Comparison of ENCODE assay signal across 24 cellular contexts in genomic region chr3:68447885-68448284, GRCh38.
"Had no signal": no experiment of that assay in that cellular context is flagged by ENCODE, and none has a peak within 500 bp of the region (broad histone marks: within the 10 kb centered on the region; RNA-seq: fewer than 3 reads in every experiment).

No MANE protein-coding gene starts in this region.

- H3K27ac ChIP-seq: foreskin keratinocyte, ovary, psoas muscle, right atrium auricular region, thyroid gland had no signal

- H3K36me3 ChIP-seq: ovary, right atrium auricular region, thyroid gland had no signal

- H3K27me3 ChIP-seq: foreskin keratinocyte, ovary, right atrium auricular region, thyroid gland had no signal

- H3K9me3 ChIP-seq: ovary, psoas muscle, right atrium auricular region, thyroid gland had no signal

- DNase-seq: activated CD4-positive, alpha-beta T cell treated with anti-CD3 and anti-CD28 coated beads, Interleukin-2, amount 50 U/mL, for 1 hour; activated CD4-positive, CD25-positive, alpha-beta regulatory T cell treated with anti-CD3 and anti-CD28 coated beads, Interleukin-2, amount 50 U/mL, for 72 hours; activated T-cell treated with anti-CD3 and anti-CD28 coated beads, Interleukin-2, amount 50 U/mL, for 1 hour; central memory CD4-positive, alpha-beta T cell; dermis blood vessel endothelial cell; effector CD8-positive, alpha-beta T cell; foreskin keratinocyte; glutamatergic neuron; hippocampal formation; kidney; naive thymus-derived CD4-positive, alpha-beta T cell; ovary; psoas muscle; stimulated activated CD4-positive, alpha-beta T cell treated with anti-CD3 and anti-CD28 coated beads, Interleukin-4, amount 100 ng/mL, for 24 hours; stimulated activated naive CD8-positive, alpha-beta T cell treated with anti-CD3 and anti-CD28 coated beads, Interleukin-15, Interleukin-2, amounts not matched to agents 100 U/mL and 50 U/mL, for 24 hours; substantia nigra; T1000; thyroid gland had no signal

- H3K4me3 ChIP-seq: lung, ovary, psoas muscle, right atrium auricular region, thyroid gland had no signal

- H3K27me3 Mint-ChIP-seq: activated naive CD8-positive, alpha-beta T cell had no signal

- ATAC-seq: foreskin keratinocyte; left lobe of liver; naive thymus-derived CD4-positive, alpha-beta T cell; stimulated activated naive CD8-positive, alpha-beta T cell treated with anti-CD3 and anti-CD28 coated beads, Interleukin-15, Interleukin-2, amounts not matched to agents 100 U/mL and 50 U/mL, for 24 hours had no signal

- H3K4me1 Mint-ChIP-seq: naive thymus-derived CD4-positive, alpha-beta T cell had no signal

- FAIRE-seq: astrocyte, kidney had no signal

- H3K27ac Mint-ChIP-seq: activated naive CD8-positive, alpha-beta T cell; naive thymus-derived CD4-positive, alpha-beta T cell; T-helper 1 cell treated with Interleukin-12 subunit alpha and Interleukin-12 subunit beta and Interleukin-4 antibody, amounts not matched to agents 30 μg/mL and 1 μg/mL, for 36 hours had no signal

- H3K4me3 Mint-ChIP-seq: activated naive CD8-positive, alpha-beta T cell; naive thymus-derived CD4-positive, alpha-beta T cell; T-helper 1 cell treated with Interleukin-12 subunit alpha and Interleukin-12 subunit beta and Interleukin-4 antibody, amounts not matched to agents 30 μg/mL and 1 μg/mL, for 36 hours had no signal

- H3K9me3 Mint-ChIP-seq: T-helper 1 cell treated with Interleukin-12 subunit alpha and Interleukin-12 subunit beta and Interleukin-4 antibody, amounts not matched to agents 30 μg/mL and 1 μg/mL, for 36 hours had no signal

- H3K4me1 ChIP-seq: foreskin keratinocyte, psoas muscle, right atrium auricular region, thyroid gland had no signal
